ENCODE assay signal across 7 cellular contexts in genomic region chr5:172733179-172733973, GRCh38. TPM values are rescaled to one million over a fixed set of nuclear protein-coding genes. Genes with fewer than 3 reads are reported as not detected.
DNase-seq lines count a peak whose midpoint lies in the region; ATAC-seq and TF ChIP-seq lines count a peak whose summit lies in the region.

No MANE protein-coding gene starts in this region.

- intact Hi-C loops in mucosa of descending colon (cut with DNase I, micrococcal nuclease): no loop called here

- no peaks in the 10 kb centered on the region for H3K9me3 ChIP-seq in mucosa of descending colon

- peak; percentile 99 for DNase-seq in M059J (ENCODE audit: low read depth)
- peak; percentile 65 for DNase-seq in ecto neural progenitor cell (ENCODE audit: low spot score)
- DNase-seq in mucosa of descending colon: peak; percentile 68 to 79 (median 73)
- peak; percentile 88 for DNase-seq in ureter (ENCODE audit: low spot score)
- no peak for DNase-seq in stimulated activated CD4-positive, alpha-beta T cell treated with anti-CD3 and anti-CD28 coated beads, Interleukin-15, amount 100 ng/mL, for 24 hours

- peaks cover 12% of the 10 kb centered on the region for H3K4me1 ChIP-seq in mucosa of descending colon (ENCODE audit: low read depth)

- no peak for TF ChIP-seq CTCF in mucosa of descending colon (IDR thresholded peaks at IDR 0.05)

- ATAC-seq in mucosa of descending colon (peak; percentile 83), GM18519 (IDR thresholded peaks at IDR 0.05; ENCODE audit: low FRiP score, unreplicated experiment) (no peak), HG03045 (IDR thresholded peaks at IDR 0.05; ENCODE audit: unreplicated experiment) (no peak)

- H3K4me3 ChIP-seq in mucosa of descending colon: no peak overlapping the region

- no peaks in the 10 kb centered on the region for H3K36me3 ChIP-seq in mucosa of descending colon (ENCODE audit: low read depth)

RNA-seq across cellular contexts. Expression of gene DUSP1, which starts 37.6 kb away (rescaled TPM):
- total RNA-seq in M059J (2014; rRNA removed; shearing (Covaris generic)): 80.5 and 91.9 TPM in 2 replicates
- total RNA-seq in mucosa of descending colon (100 to 1,000 TPM in 2 of 3 donors, 10 to 100 TPM in 1; 90.9 to 233 (median 137) TPM), ureter (84.2 TPM)
